In genomic region chr10:78634835-78635234, GRCh38 we compare ENCODE assay signal across 17 cellular contexts.
DNase-seq lines count a peak whose midpoint lies in the region; ATAC-seq and TF ChIP-seq lines count a peak whose summit lies in the region.
"Had no signal": no experiment of that assay in that cellular context is flagged by ENCODE, and none has a peak within 500 bp of the region (broad histone marks: within the 10 kb centered on the region; RNA-seq: fewer than 3 reads in every experiment).

No MANE protein-coding gene starts in this region.

- H3K27ac ChIP-seq in mesodermal cell (ENCODE audit: low read depth, low read length, severe bottlenecking) (peak overlapping the region; percentile 87), thyroid gland (peak overlapping the region in 2 of 3 donors; percentile 4 to 45), Peyer's patch (no peak overlapping the region)
- H3K27ac ChIP-seq: prostate gland, VCaP had no signal

- no peaks in the 10 kb centered on the region for H3K27me3 ChIP-seq in MG63
- H3K27me3 ChIP-seq in thyroid gland, result no peaks in the 10 kb centered on the region
- no peaks in the 10 kb centered on the region for H3K27me3 ChIP-seq in Peyer's patch
- H3K27me3 ChIP-seq: tibial nerve had no signal

- peak; percentile 17 for DNase-seq in MG63
- DNase-seq in chondrocyte (ENCODE audit: low spot score), result no peak
- DNase-seq in thyroid gland, result peak; percentile 24 to 61
- DNase-seq in left lobe of liver (ENCODE audit: low spot score), result no peak
- DNase-seq in activated T-cell treated with anti-CD3 and anti-CD28 coated beads, Interleukin-2, amount 50 U/mL, for 48 hours, result no peak
- no peak for DNase-seq in Peyer's patch
- DNase-seq: activated CD8-positive, alpha-beta memory T cell treated with anti-CD3 and anti-CD28 coated beads, Interleukin-2, amount 10 ng/mL, durations not matched to agents 7 days and 5 days; activated gamma-delta T cell treated with Interleukin-2 at 50 U/mL for 16 hours; CD4-positive, alpha-beta T cell; immature natural killer cell; NCI-H2107; stimulated activated CD4-positive, alpha-beta T cell treated with anti-CD3 and anti-CD28 coated beads, Interleukin-1b, Interleukin-23, amount 100 ng/mL, for 48 hours had no signal

- no peak for TF ChIP-seq POLR2A in thyroid gland (IDR thresholded peaks at IDR 0.05)
- no peak for TF ChIP-seq POLR2A in Peyer's patch (IDR thresholded peaks at IDR 0.05)

- H3K4me1 ChIP-seq in mesodermal cell (ENCODE audit: control insufficient read depth, insufficient read depth, low read length, poor library complexity, severe bottlenecking), result peaks cover 7% of the 10 kb centered on the region
- H3K4me1 ChIP-seq in thyroid gland, result peaks cover 9 to 12% of the 10 kb centered on the region in 2 donors
- no peaks in the 10 kb centered on the region for H3K4me1 ChIP-seq in Peyer's patch
- H3K4me1 ChIP-seq: prostate gland had no signal

- no peak for ATAC-seq in left lobe of liver
- ATAC-seq: activated CD8-positive, alpha-beta memory T cell treated with anti-CD3 and anti-CD28 coated beads, Interleukin-2, amount 10 ng/mL, durations not matched to agents 7 days and 5 days had no signal

- H3K36me3 Mint-ChIP-seq in chondrocyte (ENCODE audit: low read depth), result no peaks in the 10 kb centered on the region
- H3K36me3 Mint-ChIP-seq: activated CD8-positive, alpha-beta memory T cell treated with anti-CD3 and anti-CD28 coated beads, Interleukin-2, amount 10 ng/mL, durations not matched to agents 7 days and 5 days; immature natural killer cell had no signal

- peaks cover 32% of the 10 kb centered on the region for H3K4me1 Mint-ChIP-seq in chondrocyte (ENCODE audit: low read depth)
- H3K4me1 Mint-ChIP-seq: immature natural killer cell had no signal

- no peaks in the 10 kb centered on the region for H3K9me3 Mint-ChIP-seq in chondrocyte (ENCODE audit: low read depth)
- H3K9me3 Mint-ChIP-seq: CD4-positive, alpha-beta T cell; endodermal cell; immature natural killer cell had no signal

- H3K36me3 ChIP-seq in MG63 (no peaks in the 10 kb centered on the region), mesodermal cell (ENCODE audit: control insufficient read depth, insufficient read depth, low read length) (no peaks in the 10 kb centered on the region), thyroid gland (no peaks in the 10 kb centered on the region), Peyer's patch (no peaks in the 10 kb centered on the region)
- H3K36me3 ChIP-seq: prostate gland, tibial nerve had no signal

- no peak overlapping the region for H3K4me3 Mint-ChIP-seq in chondrocyte (ENCODE audit: unreplicated experiment)
- H3K4me3 Mint-ChIP-seq: activated CD8-positive, alpha-beta memory T cell treated with anti-CD3 and anti-CD28 coated beads, Interleukin-2, amount 10 ng/mL, durations not matched to agents 7 days and 5 days; CD4-positive, alpha-beta T cell; endodermal cell; immature natural killer cell had no signal

- WGBS in mesodermal cell (ENCODE audit: insufficient coverage in 2 of 2), 2 experiments, result no CpG with 5 or more reads among the region's 2 CpGs
- WGBS in thyroid gland, 2 donors, result 25 to 35% methylated on average over 2 of the region's 2 CpGs

- H3K4me3 ChIP-seq in MG63 (no peak overlapping the region), mesodermal cell (ENCODE audit: extremely low read depth, insufficient read depth, low read length, poor library complexity, severe bottlenecking) (no peak overlapping the region), thyroid gland (replicated peaks in 1 of 3) (no peak overlapping the region), Peyer's patch (no peak overlapping the region)
- H3K4me3 ChIP-seq: prostate gland, tibial nerve had no signal

- peak overlapping the region; percentile 34 for H3K27ac Mint-ChIP-seq in chondrocyte (ENCODE audit: unreplicated experiment)
- H3K27ac Mint-ChIP-seq: activated CD8-positive, alpha-beta memory T cell treated with anti-CD3 and anti-CD28 coated beads, Interleukin-2, amount 10 ng/mL, durations not matched to agents 7 days and 5 days; CD4-positive, alpha-beta T cell; endodermal cell; immature natural killer cell had no signal

- no peaks in the 10 kb centered on the region for H3K27me3 Mint-ChIP-seq in chondrocyte (ENCODE audit: low read depth)

- no peak for TF ChIP-seq CTCF in chondrocyte (IDR thresholded peaks at IDR 0.05)
- no peak for TF ChIP-seq CTCF in thyroid gland (IDR thresholded peaks at IDR 0.05)
- TF ChIP-seq CTCF in Peyer's patch (IDR thresholded peaks at IDR 0.05), result no peak

- H3K9me3 ChIP-seq in MG63 (no peaks in the 10 kb centered on the region), mesodermal cell (ENCODE audit: control insufficient read depth, low read length) (no peaks in the 10 kb centered on the region), thyroid gland (no peaks in the 10 kb centered on the region), Peyer's patch (no peaks in the 10 kb centered on the region)
- H3K9me3 ChIP-seq: prostate gland, tibial nerve had no signal

- intact Hi-C loops in thyroid gland (cut with DNase I), result loop anchor here (10.0 kb wide), 1 partner anchor 270 kb away; no protein-coding TSS in a partner anchor

Comparison
In these comparisons a context has a peak if more than half of its experiments do, and no peak if none do; other contexts are left out.
1. DNase-seq: peak in MG63 (single experiment) and thyroid gland (2 of 2); none in chondrocyte (single experiment), left lobe of liver (single experiment), activated T-cell treated with anti-CD3 and anti-CD28 coated beads, Interleukin-2, amount 50 U/mL, for 48 hours (0 of 2) and Peyer's patch (0 of 3).
2. H3K27ac ChIP-seq: peak in mesodermal cell (single experiment) and thyroid gland (2 of 3); none in Peyer's patch (0 of 4).